Comparison of ENCODE assay signal across 15 cellular contexts in the genomic region with DNA sequence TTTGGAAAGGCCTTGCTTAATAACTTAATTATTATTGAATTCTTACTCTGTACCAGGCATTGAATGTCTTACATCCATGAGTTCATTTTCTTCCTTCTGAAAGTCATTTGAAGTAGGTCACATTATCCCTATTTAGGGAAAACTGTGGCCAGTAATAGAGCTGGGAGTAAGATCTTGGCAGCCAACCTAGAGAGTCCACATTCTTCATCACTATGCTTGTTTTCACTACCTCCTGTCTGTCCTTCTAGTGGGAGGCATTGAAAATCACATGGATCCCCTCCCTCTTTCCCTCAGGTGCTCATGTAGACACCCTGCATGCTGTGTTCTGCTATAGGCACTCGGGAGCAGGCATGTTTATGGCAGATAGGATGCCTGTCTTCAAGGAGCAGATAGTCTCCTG.
A peak's percentile ranks its signal among the peaks of the same experiment; 100 is the strongest.
DNase-seq lines count a peak whose midpoint lies in the region; ATAC-seq and TF ChIP-seq lines count a peak whose summit lies in the region.
"Had no signal": no experiment of that assay in that cellular context is flagged by ENCODE, and none has a peak within 500 bp of the region (broad histone marks: within the 10 kb centered on the region; RNA-seq: fewer than 3 reads in every experiment).

No MANE protein-coding gene starts in this region.

- in situ Hi-C loops in GM23248 (cut with MboI): no loop called here

- H3K36me3 ChIP-seq in GM23248 (ENCODE audit: low read depth) (no peaks in the 10 kb centered on the region), aorta (ENCODE audit: control insufficient read depth in 1 of 2, insufficient read depth in 2 of 2, low read length in 1 of 2) (no peaks in the 10 kb centered on the region), endodermal cell (ENCODE audit: control insufficient read depth, insufficient read depth, low read length) (no peaks in the 10 kb centered on the region), A673 (ENCODE audit: insufficient read depth, low read length, poor library complexity, severe bottlenecking) (no peaks in the 10 kb centered on the region)
- H3K36me3 ChIP-seq: BLaER1 had no signal

- H3K27ac Mint-ChIP-seq in endodermal cell: no peak overlapping the region
- H3K27ac Mint-ChIP-seq: CD8-positive, alpha-beta memory T cell had no signal

- TF ChIP-seq CTCF in AG10803 (conservative IDR thresholded peaks at IDR 0.05; ENCODE audit: low read length) (no peak), endodermal cell (conservative IDR thresholded peaks at IDR 0.05) (no peak), A673 (conservative IDR thresholded peaks at IDR 0.05; ENCODE audit: low read depth, low read length) (no peak)

- peak overlapping the region; percentile 84 for H3K4me2 ChIP-seq in GM23248 (ENCODE audit: unreplicated experiment)
- H3K4me2 ChIP-seq: BLaER1 had no signal

- no peaks in the 10 kb centered on the region for H3K27me3 ChIP-seq in GM23248 (replicated peaks; ENCODE audit: insufficient read depth)
- no peaks in the 10 kb centered on the region for H3K27me3 ChIP-seq in aorta (ENCODE audit: control insufficient read depth in 1 of 2, insufficient read depth in 2 of 2, low read length in 1 of 2)
- H3K27me3 ChIP-seq in endodermal cell (ENCODE audit: control insufficient read depth, insufficient read depth, low read length, poor library complexity, severe bottlenecking): no peaks in the 10 kb centered on the region
- H3K27me3 ChIP-seq in A673 (replicated peaks; ENCODE audit: insufficient read depth, low read depth, low read length, poor library complexity): no peaks in the 10 kb centered on the region
- H3K27me3 ChIP-seq: BLaER1 had no signal

- ATAC-seq in aorta (ENCODE audit: low FRiP score): peak; percentile 67

- no peaks in the 10 kb centered on the region for H4K20me1 ChIP-seq in GM23248 (ENCODE audit: insufficient read depth)
- H4K20me1 ChIP-seq: BLaER1 had no signal

- H3K4me3 ChIP-seq in AG10803 (ENCODE audit: low read length): no peak overlapping the region
- H3K4me3 ChIP-seq in GM23248: no peak overlapping the region
- H3K4me3 ChIP-seq in aorta (ENCODE audit: low read length in 2 of 2): no peak overlapping the region
- H3K4me3 ChIP-seq in endodermal cell (ENCODE audit: low read length): no peak overlapping the region
- H3K4me3 ChIP-seq in A673 (ENCODE audit: low read depth, low read length, poor library complexity, severe bottlenecking): no peak overlapping the region
- H3K4me3 ChIP-seq: BLaER1 had no signal

- peak; percentile 21 for DNase-seq in AG10803 (ENCODE audit: low read depth)
- peak; percentile 15 for DNase-seq in GM23248
- DNase-seq in astrocyte of the hippocampus (ENCODE audit: low read depth, low spot score): peak; percentile 17
- no peak for DNase-seq in aorta
- no peak for DNase-seq in endodermal cell
- DNase-seq in NCI-H510A treated with DMSO at 0.1 percent for 48 hours (lab: John Stamatoyannopoulos, UW): no peak
- no peak for DNase-seq in A673 (ENCODE audit: low spot score)
- DNase-seq: AML-193; Caco-2; CD8-positive, alpha-beta memory T cell; DND-41; GF-D8; HCEC 1CT had no signal

- no peaks in the 10 kb centered on the region for H3K36me3 Mint-ChIP-seq in endodermal cell (ENCODE audit: low read depth)
- H3K36me3 Mint-ChIP-seq: CD8-positive, alpha-beta memory T cell had no signal

- peaks cover 27% of the 10 kb centered on the region for H3K4me1 ChIP-seq in GM23248 (ENCODE audit: insufficient read depth)
- H3K4me1 ChIP-seq in aorta (ENCODE audit: control insufficient read depth in 1 of 2, insufficient read depth in 2 of 2, low read length in 2 of 2): peaks cover 5% of the 10 kb centered on the region in 2 donors
- no peaks in the 10 kb centered on the region for H3K4me1 ChIP-seq in endodermal cell (ENCODE audit: control insufficient read depth, insufficient read depth, low read length)
- peaks cover 18% of the 10 kb centered on the region for H3K4me1 ChIP-seq in A673 (ENCODE audit: insufficient read depth, low read length, poor library complexity, severe bottlenecking)
- H3K4me1 ChIP-seq: Caco-2 had no signal

- POLR2A ChIA-PET in A673 (lab: Charles Lee; ENCODE audit: low non-redundant PET): no interaction called here

- H3K4me3 Mint-ChIP-seq in endodermal cell: no peak overlapping the region
- H3K4me3 Mint-ChIP-seq: CD8-positive, alpha-beta memory T cell had no signal

- no TSS peak for BruUV-seq in A673 (replicated peaks; lab: Mats Ljungman, UMichigan)

- H2AFZ ChIP-seq in GM23248: peak overlapping the region; percentile 13; the same call in 1 of the 2 replicates

- CTCF ChIA-PET in A673 (lab: Charles Lee): no interaction called here

- H3K27me3 Mint-ChIP-seq in endodermal cell (ENCODE audit: insufficient read depth): no peaks in the 10 kb centered on the region

- H3K9me3 Mint-ChIP-seq in endodermal cell: peaks cover 7% of the 10 kb centered on the region

- H3K9ac ChIP-seq in GM23248 (no peak overlapping the region), endodermal cell (ENCODE audit: extremely low read depth, low read length, poor library complexity, severe bottlenecking) (no peak overlapping the region)
- H3K9ac ChIP-seq: BLaER1 had no signal

- no peaks in the 10 kb centered on the region for H3K4me1 Mint-ChIP-seq in endodermal cell
- H3K4me1 Mint-ChIP-seq: CD8-positive, alpha-beta memory T cell had no signal

- no peaks in the 10 kb centered on the region for H3K79me2 ChIP-seq in GM23248 (ENCODE audit: insufficient read depth)

- H3K27ac ChIP-seq in GM23248: peak overlapping the region; percentile 56; the same call in 1 of the 2 replicates
- peak overlapping the region in 1 of 2 donors; percentile 67 for H3K27ac ChIP-seq in aorta (ENCODE audit: low read depth in 1 of 2, low read length in 2 of 2)
- no peak overlapping the region for H3K27ac ChIP-seq in endodermal cell (ENCODE audit: low read depth, low read length)
- H3K27ac ChIP-seq in A673 (ENCODE audit: low read depth, low read length, poor library complexity, severe bottlenecking): no peak overlapping the region
- H3K27ac ChIP-seq: BLaER1, HL-60 had no signal

- peaks cover 41% of the 10 kb centered on the region for H3F3A ChIP-seq in GM23248 (ENCODE audit: insufficient read depth)

- H3K9me2 ChIP-seq in GM23248 (ENCODE audit: insufficient read depth): no peaks in the 10 kb centered on the region

- 100% methylated on average over 1 of the region's 1 CpG for WGBS in GM23248 (ENCODE audit: low coverage in 1 of 2, low lambda C conversion rate in 2 of 2, missing lambda C conversion rate in 2 of 2), 2 experiments
- WGBS in aorta, 2 donors: 89 to 90% methylated on average over 1 of the region's 1 CpG
- 89% methylated on average over 1 of the region's 1 CpG; no CpG with 5 or more reads in 1 of the 2 experiments for WGBS in endodermal cell (ENCODE audit: insufficient coverage in 1 of 2, insufficient read length in 1 of 2), 2 experiments

- intact Hi-C loops in aorta (cut with DNase I): no loop called here
- intact Hi-C loops in A673 (cut with micrococcal nuclease; ENCODE audit: unreplicated experiment): loop anchor here (10.0 kb wide), 1 partner anchor 112 kb away; no protein-coding TSS in a partner anchor

- H3K9me3 ChIP-seq in GM23248 (ENCODE audit: low read depth): no peaks in the 10 kb centered on the region
- H3K9me3 ChIP-seq in aorta (ENCODE audit: control insufficient read depth, low read length): peaks cover 4% of the 10 kb centered on the region
- H3K9me3 ChIP-seq in endodermal cell (ENCODE audit: control insufficient read depth, low read length): no peaks in the 10 kb centered on the region
- no peaks in the 10 kb centered on the region for H3K9me3 ChIP-seq in A673 (ENCODE audit: low read depth, low read length, poor library complexity, severe bottlenecking)
- H3K9me3 ChIP-seq: Caco-2 had no signal

Comparison
In these comparisons a context has a peak if more than half of its experiments do, and no peak if none do; other contexts are left out.
1. DNase-seq: peak in AG10803 (single experiment), GM23248 (single experiment) and astrocyte of the hippocampus (single experiment); none in aorta (0 of 2), endodermal cell (single experiment), NCI-H510A treated with DMSO at 0.1 percent for 48 hours (single experiment) and A673 (single experiment).